In the genomic region with DNA sequence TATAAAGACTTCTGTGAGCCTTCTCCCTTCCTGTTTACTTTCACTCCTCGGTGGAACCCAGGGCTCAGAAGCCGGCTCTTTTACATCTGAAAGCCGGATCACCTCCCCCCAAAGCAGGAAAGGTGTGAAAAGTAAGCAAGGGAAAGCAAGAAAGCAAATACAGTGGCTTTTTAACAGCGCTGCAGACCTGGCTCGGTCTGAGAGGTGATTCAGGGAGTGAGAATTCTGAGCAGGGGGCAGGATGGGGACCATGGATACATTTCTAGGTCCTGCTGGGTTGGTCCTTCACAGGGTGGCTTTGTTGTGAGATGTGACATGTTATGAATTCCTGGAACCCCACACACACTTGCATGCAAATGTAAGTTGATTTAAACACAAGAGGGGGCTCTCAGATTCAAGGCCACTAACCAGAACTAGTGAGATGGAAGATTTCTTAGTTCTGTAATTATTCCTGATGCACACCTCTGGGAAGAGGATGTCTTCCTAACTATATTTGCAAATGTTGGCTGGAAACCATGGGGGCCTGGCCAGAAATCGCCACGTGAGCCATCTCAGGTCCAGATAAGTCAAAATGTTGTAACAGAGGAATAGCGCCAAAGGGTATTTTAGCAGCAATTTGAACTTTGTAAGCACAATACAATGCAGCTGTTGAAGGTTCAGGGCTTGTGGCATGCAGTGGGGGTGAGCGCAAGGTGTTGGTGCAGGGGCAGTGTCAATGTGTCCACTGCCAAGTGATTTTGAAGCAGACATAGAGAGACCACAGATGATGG, we compare ENCODE assay signal across 15 cellular contexts.
DNase-seq lines count a peak whose midpoint lies in the region; TF ChIP-seq lines count a peak whose summit lies in the region.
"Had no signal": no experiment of that assay in that cellular context is flagged by ENCODE, and none has a peak within 500 bp of the region (broad histone marks: within the 10 kb centered on the region; RNA-seq: fewer than 3 reads in every experiment).

No MANE protein-coding gene starts in this region.

- H3K27me3 ChIP-seq in OCI-LY3 (ENCODE audit: low read depth, low read length): no peaks in the 10 kb centered on the region
- H3K27me3 ChIP-seq in neuronal stem cell (ENCODE audit: control insufficient read depth in 3 of 3, insufficient read depth in 3 of 3, low read depth in 1 of 3, low read length in 3 of 3): no peaks in the 10 kb centered on the region
- H3K27me3 ChIP-seq in esophagus muscularis mucosa: no peaks in the 10 kb centered on the region

- TF ChIP-seq CTCF in GM12875 (IDR thresholded peaks at IDR 0.05; ENCODE audit: borderline replicate concordance, insufficient read depth, low read depth, low read length) (no peak), OCI-LY3 (IDR thresholded peaks at IDR 0.05; ENCODE audit: low read depth, low read length) (peak; percentile 30), esophagus muscularis mucosa (IDR thresholded peaks at IDR 0.05) (no peak)

- H3K14ac ChIP-seq in neuronal stem cell (ENCODE audit: low read length): no peak overlapping the region

- H3K9me3 ChIP-seq in OCI-LY3 (ENCODE audit: insufficient read depth, low read length) (no peaks in the 10 kb centered on the region), neuronal stem cell (replicated peaks in 1 of 2; ENCODE audit: control insufficient read depth in 2 of 2, insufficient read depth in 1 of 2, low read depth in 1 of 2, low read length in 2 of 2) (no peaks in the 10 kb centered on the region), esophagus muscularis mucosa (no peaks in the 10 kb centered on the region)

- TF ChIP-seq EP300 in esophagus muscularis mucosa (IDR thresholded peaks at IDR 0.05): no peak

- H3K27ac ChIP-seq in OCI-LY3 (ENCODE audit: low read length): no peak overlapping the region
- no peak overlapping the region for H3K27ac ChIP-seq in neuronal stem cell (replicated peaks; ENCODE audit: low read length)
- no peak overlapping the region for H3K27ac ChIP-seq in esophagus muscularis mucosa (replicated peaks in 1 of 4)

- no peaks in the 10 kb centered on the region for H3K79me1 ChIP-seq in neuronal stem cell (ENCODE audit: low read depth, low read length)

- no peak overlapping the region for H3K9ac ChIP-seq in OCI-LY3 (ENCODE audit: low read length)
- no peak overlapping the region for H3K9ac ChIP-seq in neuronal stem cell (ENCODE audit: low read depth, low read length, poor library complexity)

- H2BK12ac ChIP-seq in neuronal stem cell (ENCODE audit: low read length): no peak overlapping the region

- no CpG with 5 or more reads among the region's 9 CpGs for WGBS in neuronal stem cell (ENCODE audit: extremely low coverage in 2 of 2, insufficient read length in 2 of 2, insufficient replicate concordance in 1 of 2), 2 donors
- WGBS in esophagus muscularis mucosa: 62% methylated on average over 8 of the region's 9 CpGs

- H3K23ac ChIP-seq in neuronal stem cell (ENCODE audit: low read depth, low read length, poor library complexity): no peak overlapping the region

- no peak overlapping the region for H3K18ac ChIP-seq in neuronal stem cell (ENCODE audit: low read length)

- H3K4me1 ChIP-seq in OCI-LY3 (ENCODE audit: low read length) (peaks cover 12% of the 10 kb centered on the region), neuronal stem cell (ENCODE audit: control insufficient read depth in 2 of 2, insufficient read depth in 1 of 2, low read depth in 1 of 2, low read length in 2 of 2) (peaks cover 2 to 11% of the 10 kb centered on the region in 2 donors), esophagus muscularis mucosa (peaks cover 0 to 14% (median 9%) of the 10 kb centered on the region in 4 donors)

- H2BK15ac ChIP-seq in neuronal stem cell (ENCODE audit: low read length): no peak overlapping the region

- peak overlapping the region; percentile 59; the same call in 1 of the 2 replicates for H2AFZ ChIP-seq in OCI-LY3 (ENCODE audit: low read depth, low read length)
- peak overlapping the region; percentile 82 for H2AFZ ChIP-seq in neuronal stem cell (ENCODE audit: low read length)

- H4K20me1 ChIP-seq in OCI-LY3 (ENCODE audit: insufficient read depth, low read length): no peaks in the 10 kb centered on the region

- no peak overlapping the region for H3K4ac ChIP-seq in neuronal stem cell (ENCODE audit: low read length)

- intact Hi-C loops in esophagus muscularis mucosa (cut with DNase I): loop anchor here (10.0 kb wide), 1 partner anchor 1553 kb away; no protein-coding TSS in a partner anchor

- H3K4me2 ChIP-seq in OCI-LY3 (ENCODE audit: low read length): peak overlapping the region; percentile 59
- H3K4me2 ChIP-seq in neuronal stem cell (ENCODE audit: insufficient read depth, low read length, poor library complexity, severe bottlenecking): no peak overlapping the region

- H2BK120ac ChIP-seq in neuronal stem cell (ENCODE audit: low read depth, low read length): no peak overlapping the region

- H3K79me2 ChIP-seq in OCI-LY3 (ENCODE audit: low read length): no peaks in the 10 kb centered on the region

- H4K8ac ChIP-seq in neuronal stem cell (ENCODE audit: low read depth, low read length): no peak overlapping the region

- DNase-seq in iPS DF 19.7 (ENCODE audit: low read depth, low spot score): peak; percentile 99
- DNase-seq in neuronal stem cell (ENCODE audit: low spot score): no peak
- no peak for DNase-seq in esophagus muscularis mucosa (ENCODE audit: extremely low spot score)
- no peak for DNase-seq in nucleus accumbens (lab: John Stamatoyannopoulos, UW)
- DNase-seq in NCI-H774 (lab: John Stamatoyannopoulos, UW): no peak
- DNase-seq in stimulated activated CD4-positive, alpha-beta T cell treated with anti-CD3 and anti-CD28 coated beads, Interleukin-4, amount 100 ng/mL, for 1 hour: no peak
- DNase-seq: activated CD4-positive, CD25-positive, alpha-beta regulatory T cell; activated CD8-positive, alpha-beta memory T cell treated with anti-CD3 and anti-CD28 coated beads, Interleukin-2, amount 50 U/mL, for 4 hours; activated naive CD8-positive, alpha-beta T cell treated with anti-CD3 and anti-CD28 coated beads for 36 hours; cerebellar nuclear complex; Kasumi-1; NCI-H2029; stimulated activated naive CD4-positive, alpha-beta T cell treated with Interleukin-2 at 50 U/mL for 16 hours had no signal

- H3K4me3 ChIP-seq in GM12875 (ENCODE audit: low read depth, low read length) (peak overlapping the region; percentile 10), OCI-LY3 (ENCODE audit: low read length) (peak overlapping the region; percentile 15), neuronal stem cell (ENCODE audit: low read length in 2 of 2) (no peak overlapping the region), esophagus muscularis mucosa (no peak overlapping the region)

- no peak overlapping the region for H2BK5ac ChIP-seq in neuronal stem cell (ENCODE audit: low read length)

- H3K36me3 ChIP-seq in OCI-LY3 (replicated peaks; ENCODE audit: low read depth, low read length) (no peaks in the 10 kb centered on the region), neuronal stem cell (replicated peaks in 1 of 2; ENCODE audit: control insufficient read depth in 2 of 2, insufficient read depth in 2 of 2, low read length in 2 of 2) (no peaks in the 10 kb centered on the region), esophagus muscularis mucosa (no peaks in the 10 kb centered on the region)

- H4K91ac ChIP-seq in neuronal stem cell (ENCODE audit: low read depth, low read length, poor library complexity): no peak overlapping the region

- no peak overlapping the region for H2AK5ac ChIP-seq in neuronal stem cell (ENCODE audit: low read depth, low read length)

- no peak for TF ChIP-seq POLR2A in esophagus muscularis mucosa (IDR thresholded peaks at IDR 0.05; ENCODE audit: low read depth)

Comparison
In these comparisons a context has a peak if more than half of its experiments do, and no peak if none do; other contexts are left out.
1. H3K4me3 ChIP-seq: peak in GM12875 (single experiment) and OCI-LY3 (single experiment); none in neuronal stem cell (0 of 2) and esophagus muscularis mucosa (0 of 4).